8 cellular contexts compared by ENCODE assay signal in the genomic region with DNA sequence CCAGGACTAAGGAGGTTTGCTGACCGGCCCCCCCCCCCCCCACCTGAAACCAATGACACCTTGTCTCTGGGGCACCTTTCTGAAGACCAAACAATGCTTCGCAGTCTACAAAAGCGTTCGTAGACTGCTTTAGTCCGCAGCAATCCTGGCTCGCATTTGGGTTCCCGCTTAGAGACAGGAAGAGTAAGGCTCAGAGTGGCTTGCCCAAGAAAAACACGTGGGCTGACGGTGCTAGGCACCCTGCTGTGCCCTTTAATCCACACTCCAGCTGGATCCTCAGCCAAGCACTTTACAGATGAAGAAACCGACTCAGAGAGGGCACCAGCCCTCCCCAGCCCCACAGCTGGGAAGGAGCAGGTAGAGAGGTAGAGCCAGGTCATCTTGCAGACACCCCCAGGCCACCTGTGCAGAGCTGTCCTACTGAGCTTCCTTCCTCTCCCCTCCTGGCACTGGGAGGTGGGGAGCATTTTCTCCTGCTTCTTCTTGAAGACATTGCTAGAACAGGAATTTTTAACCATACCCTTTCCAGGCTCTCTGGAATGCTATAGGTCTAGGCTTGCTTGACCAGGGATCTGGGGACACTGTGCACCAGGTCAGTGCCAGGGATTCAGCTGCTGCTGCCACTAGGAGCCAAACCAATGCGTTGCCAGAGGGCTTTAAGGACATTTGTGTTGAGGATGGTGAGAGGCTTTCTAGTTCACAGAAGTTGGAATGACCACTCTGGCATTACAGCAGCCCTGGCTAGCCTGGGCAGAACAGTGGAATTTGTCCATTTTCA. TPM values are rescaled to one million over a fixed set of nuclear protein-coding genes. Genes with fewer than 3 reads are reported as not detected.
DNase-seq lines count a peak whose midpoint lies in the region; ATAC-seq and TF ChIP-seq lines count a peak whose summit lies in the region.

No MANE protein-coding gene starts in this region.

- H3K27ac ChIP-seq in stomach: peak overlapping the region; percentile 72 to 99 (median 86)

- H3K4me1 ChIP-seq in iPS-15b (ENCODE audit: control insufficient read depth, insufficient read depth, low read length): peaks cover 19% of the 10 kb centered on the region
- peaks cover 31 to 48% (median 40%) of the 10 kb centered on the region in 4 donors for H3K4me1 ChIP-seq in stomach

- H3K9me3 Mint-ChIP-seq in activated naive CD4-positive, alpha-beta T cell treated with anti-CD3 and anti-CD28 coated beads, Interleukin-2, amount 50 U/mL, for 24 hours: no peaks in the 10 kb centered on the region
- H3K9me3 Mint-ChIP-seq in activated T-helper 2 cell treated with anti-CD3 and anti-CD28 coated beads, Interferon-gamma antibody, Interleukin-2, Interleukin-4, amounts not matched to agents 10 μg/mL and 5 μg/mL and 100 μg/mL, durations not matched to agents 14 hours and 24 hours and 36 hours: no peaks in the 10 kb centered on the region

- H3K4me1 Mint-ChIP-seq in activated naive CD4-positive, alpha-beta T cell treated with anti-CD3 and anti-CD28 coated beads, Interleukin-2, amount 50 U/mL, for 24 hours: peaks cover 17% of the 10 kb centered on the region
- H3K4me1 Mint-ChIP-seq in activated T-helper 2 cell treated with anti-CD3 and anti-CD28 coated beads, Interferon-gamma antibody, Interleukin-2, Interleukin-4, amounts not matched to agents 10 μg/mL and 5 μg/mL and 100 μg/mL, durations not matched to agents 14 hours and 24 hours and 36 hours (ENCODE audit: low read depth): peaks cover 8% of the 10 kb centered on the region

- TF ChIP-seq POLR2A in stomach (IDR thresholded peaks at IDR 0.05): no peak
- no peak for TF ChIP-seq POLR2A in GM18505 (IDR thresholded peaks at IDR 0.05; ENCODE audit: borderline replicate concordance, extremely low read depth, insufficient read depth, insufficient read length)

- no peak overlapping the region for H3K9ac ChIP-seq in iPS-15b (ENCODE audit: low read depth, low read length)

- H3K9me3 ChIP-seq in iPS-15b (ENCODE audit: control insufficient read depth, insufficient read depth, low read length): no peaks in the 10 kb centered on the region
- no peaks in the 10 kb centered on the region for H3K9me3 ChIP-seq in stomach

- peak overlapping the region; percentile 87 for H3K4me3 Mint-ChIP-seq in activated naive CD4-positive, alpha-beta T cell treated with anti-CD3 and anti-CD28 coated beads, Interleukin-2, amount 50 U/mL, for 24 hours
- H3K4me3 Mint-ChIP-seq in activated T-helper 2 cell treated with anti-CD3 and anti-CD28 coated beads, Interferon-gamma antibody, Interleukin-2, Interleukin-4, amounts not matched to agents 10 μg/mL and 5 μg/mL and 100 μg/mL, durations not matched to agents 14 hours and 24 hours and 36 hours (ENCODE audit: low read depth): peak overlapping the region; percentile 78

- no peak for ATAC-seq in left colon
- no peak for ATAC-seq in GM18505 (IDR thresholded peaks at IDR 0.05; ENCODE audit: unreplicated experiment)

- H3K27me3 ChIP-seq in iPS-15b (ENCODE audit: control insufficient read depth, insufficient read depth, low read length) (peaks cover 28% of the 10 kb centered on the region), stomach (peaks cover 0 to 35% (median 10%) of the 10 kb centered on the region in 3 donors)

- DNase-seq in activated naive CD4-positive, alpha-beta T cell treated with Interleukin-2 at 50 U/mL for 16 hours: no peak
- DNase-seq in activated T-helper 2 cell treated with anti-CD3 and anti-CD28 coated beads, Interferon-gamma antibody, Interleukin-2, Interleukin-4, amounts not matched to agents 10 μg/mL and 5 μg/mL and 100 μg/mL, durations not matched to agents 14 hours and 24 hours and 36 hours (ENCODE audit: low spot score): no peak
- no peak for DNase-seq in stomach
- DNase-seq in left colon: no peak
- no peak for DNase-seq in HK-2 (ENCODE audit: unreplicated experiment)

- 7 to 14% (median 9%) methylated on average over 11 of the region's 11 CpGs for WGBS in stomach, 5 donors

- no peak for TF ChIP-seq EP300 in stomach (IDR thresholded peaks at IDR 0.05)

- H3K4me3 ChIP-seq in iPS-15b (ENCODE audit: low read depth, low read length): peak overlapping the region; percentile 70
- peak overlapping the region; percentile 68 to 95 (median 88) for H3K4me3 ChIP-seq in stomach

- no peak for TF ChIP-seq CTCF in stomach (IDR thresholded peaks at IDR 0.05)

- peaks cover 32% of the 10 kb centered on the region for H3K27me3 Mint-ChIP-seq in activated naive CD4-positive, alpha-beta T cell treated with anti-CD3 and anti-CD28 coated beads, Interleukin-2, amount 50 U/mL, for 24 hours
- peaks cover 48% of the 10 kb centered on the region for H3K27me3 Mint-ChIP-seq in activated T-helper 2 cell treated with anti-CD3 and anti-CD28 coated beads, Interferon-gamma antibody, Interleukin-2, Interleukin-4, amounts not matched to agents 10 μg/mL and 5 μg/mL and 100 μg/mL, durations not matched to agents 14 hours and 24 hours and 36 hours (ENCODE audit: low read depth)

- H3K27ac Mint-ChIP-seq in activated naive CD4-positive, alpha-beta T cell treated with anti-CD3 and anti-CD28 coated beads, Interleukin-2, amount 50 U/mL, for 24 hours: no peak overlapping the region
- H3K27ac Mint-ChIP-seq in activated T-helper 2 cell treated with anti-CD3 and anti-CD28 coated beads, Interferon-gamma antibody, Interleukin-2, Interleukin-4, amounts not matched to agents 10 μg/mL and 5 μg/mL and 100 μg/mL, durations not matched to agents 14 hours and 24 hours and 36 hours: no peak overlapping the region

- H3K36me3 ChIP-seq in iPS-15b (ENCODE audit: control insufficient read depth, insufficient read depth, low read length) (no peaks in the 10 kb centered on the region), stomach (peaks cover 0 to under 1% (median 0%) of the 10 kb centered on the region in 4 donors)

- intact Hi-C loops in activated T-helper 2 cell treated with anti-CD3 and anti-CD28 coated beads, Interferon-gamma antibody, Interleukin-2, Interleukin-4, amounts not matched to agents 10 μg/mL and 5 μg/mL and 100 μg/mL, durations not matched to agents 14 hours and 24 hours and 36 hours (cut with micrococcal nuclease): loop anchor here (10.0 kb wide), 1 partner anchor 117 kb away; a partner anchor contains a TSS
- intact Hi-C loops in stomach (cut with DNase I; ENCODE audit: low total_unique reads) (no loop called here), left colon (cut with DNase I, micrococcal nuclease) (no loop called here)

- no peaks in the 10 kb centered on the region for H3K36me3 Mint-ChIP-seq in activated naive CD4-positive, alpha-beta T cell treated with anti-CD3 and anti-CD28 coated beads, Interleukin-2, amount 50 U/mL, for 24 hours
- no peaks in the 10 kb centered on the region for H3K36me3 Mint-ChIP-seq in activated T-helper 2 cell treated with anti-CD3 and anti-CD28 coated beads, Interferon-gamma antibody, Interleukin-2, Interleukin-4, amounts not matched to agents 10 μg/mL and 5 μg/mL and 100 μg/mL, durations not matched to agents 14 hours and 24 hours and 36 hours (ENCODE audit: low read depth)

RNA-seq across cellular contexts. Expression of a gene that starts 1.0 kb away (rescaled TPM):
- total RNA-seq in activated T-helper 2 cell treated with anti-CD3 and anti-CD28 coated beads, Interferon-gamma antibody, Interleukin-2, Interleukin-4, amounts not matched to agents 10 μg/mL and 5 μg/mL and 100 μg/mL, durations not matched to agents 14 hours and 24 hours and 36 hours: 0.14 and 0.30 TPM in 2 replicates
- total RNA-seq in stomach: 10 to 100 TPM in 4 of 5 donors, 1 to 10 TPM in 1; 4.6 to 82.9 (median 21.6) TPM
- 10 to 100 TPM; 13.6 to 16.7 (median 16.6) TPM for polyA plus RNA-seq in stomach
- total RNA-seq in left colon: 1 to 10 TPM; 1.6 TPM

RNA-seq across cellular contexts. Expression of a gene that starts 36.5 kb away (rescaled TPM):
- total RNA-seq in activated T-helper 2 cell treated with anti-CD3 and anti-CD28 coated beads, Interferon-gamma antibody, Interleukin-2, Interleukin-4, amounts not matched to agents 10 μg/mL and 5 μg/mL and 100 μg/mL, durations not matched to agents 14 hours and 24 hours and 36 hours: not detected in 2 replicates
- total RNA-seq in stomach: not detected
- polyA plus RNA-seq in stomach: not detected
- total RNA-seq in left colon: not detected
